Comparison of ENCODE assay signal across 13 cellular contexts in genomic region chr11:72789493-72790131, GRCh38. TPM values are rescaled to one million over a fixed set of nuclear protein-coding genes. Genes with fewer than 3 reads are reported as not detected.
DNase-seq lines count a peak whose midpoint lies in the region; ATAC-seq and TF ChIP-seq lines count a peak whose summit lies in the region.
"Had no signal": no experiment of that assay in that cellular context is flagged by ENCODE, and none has a peak within 500 bp of the region (broad histone marks: within the 10 kb centered on the region; RNA-seq: fewer than 3 reads in every experiment).

No MANE protein-coding gene starts in this region.

- no peaks in the 10 kb centered on the region for H3K36me3 ChIP-seq in SK-N-SH (replicated peaks in 1 of 2; ENCODE audit: control insufficient read depth in 1 of 2, insufficient read depth in 2 of 2, low read length in 1 of 2)
- H3K36me3 ChIP-seq: SJCRH30, thyroid gland had no signal

- no peak overlapping the region for H3K4me3 Mint-ChIP-seq in type B pancreatic cell

- no peaks in the 10 kb centered on the region for H3K27me3 Mint-ChIP-seq in type B pancreatic cell
- H3K27me3 Mint-ChIP-seq: naive B cell had no signal

- no peaks in the 10 kb centered on the region for H3F3A ChIP-seq in SK-N-SH (replicated peaks; ENCODE audit: insufficient read depth)

- H3K9me2 ChIP-seq in SK-N-SH, result no peaks in the 10 kb centered on the region

- no peak for ATAC-seq in SK-N-SH treated with all-trans-retinoic acid at 6 μM for 48 hours
- ATAC-seq in left lobe of liver, result peak; percentile 52
- no peak for ATAC-seq in HG03280 (IDR thresholded peaks at IDR 0.05; ENCODE audit: unreplicated experiment)

- TF ChIP-seq CTCF in SK-N-SH (IDR thresholded peaks at IDR 0.05) (no peak), choroid plexus epithelial cell (conservative IDR thresholded peaks at IDR 0.05; ENCODE audit: low read depth, low read length) (no peak), type B pancreatic cell (conservative IDR thresholded peaks at IDR 0.05) (no peak)

- TF ChIP-seq RAD21 in SK-N-SH (IDR thresholded peaks at IDR 0.05; ENCODE audit: low read length), result no peak

- H3K4me1 ChIP-seq in SK-N-SH (ENCODE audit: control insufficient read depth in 1 of 2, insufficient read depth in 2 of 2, low read depth in 1 of 2, low read length in 1 of 2), result peaks cover 9 to 25% of the 10 kb centered on the region in 2 experiments; a peak in 2 of 4 replicates

- peak overlapping the region; percentile 34 for H3K27ac Mint-ChIP-seq in type B pancreatic cell

- no peak for TF ChIP-seq EP300 in SK-N-SH (IDR thresholded peaks at IDR 0.05; ENCODE audit: borderline replicate concordance in 1 of 2, low read depth in 1 of 2, low read length in 1 of 2)

- POLR2A ChIA-PET in SK-N-SH (lab: Yijun Ruan, JAX), result no interaction called here

- H3K9ac ChIP-seq in SK-N-SH, result no peak overlapping the region

- no peaks in the 10 kb centered on the region for H3K9me3 ChIP-seq in SK-N-SH
- H3K9me3 ChIP-seq: SJCRH30, thyroid gland had no signal

- no peak overlapping the region; a peak in 1 of 4 replicates for H3K27ac ChIP-seq in SK-N-SH (ENCODE audit: low read depth in 2 of 2, low read length in 1 of 2)
- H3K27ac ChIP-seq: SJCRH30, thyroid gland had no signal

- DNase-seq in SK-N-SH, result peak; percentile 40
- peak; percentile 51 for DNase-seq in choroid plexus epithelial cell (ENCODE audit: low read depth)
- DNase-seq in left lobe of liver (ENCODE audit: low spot score), result peak; percentile 86
- no peak for DNase-seq in type B pancreatic cell (ENCODE audit: extremely low spot score, unreplicated experiment)
- no peak for DNase-seq in central memory CD4-positive, alpha-beta T cell
- DNase-seq in GF-D8 (lab: John Stamatoyannopoulos, UW), result no peak
- DNase-seq: 8988T; naive B cell; SJCRH30; stimulated activated CD4-positive, alpha-beta T cell treated with anti-CD3 and anti-CD28 coated beads, Interleukin-1b, Interleukin-23, amount 100 ng/mL, for 48 hours; thyroid gland had no signal

- no peaks in the 10 kb centered on the region for H4K20me1 ChIP-seq in SK-N-SH (ENCODE audit: insufficient read depth)

- H3K4me2 ChIP-seq in SK-N-SH, result no peak overlapping the region

- H3K4me3 ChIP-seq in SK-N-SH (ENCODE audit: low read depth in 2 of 2, low read length in 1 of 2) (no peak overlapping the region), choroid plexus epithelial cell (ENCODE audit: low read depth, low read length) (no peak overlapping the region)
- H3K4me3 ChIP-seq: SJCRH30, thyroid gland had no signal

- 78% methylated on average over 3 of the region's 10 CpGs for WGBS in SK-N-SH (ENCODE audit: low lambda C conversion rate)

- H3K27me3 ChIP-seq in SK-N-SH (ENCODE audit: insufficient read depth), result no peaks in the 10 kb centered on the region
- H3K27me3 ChIP-seq: SJCRH30, thyroid gland had no signal

- H3K36me3 Mint-ChIP-seq in type B pancreatic cell, result no peaks in the 10 kb centered on the region
- H3K36me3 Mint-ChIP-seq: naive B cell had no signal

- no peaks in the 10 kb centered on the region for H3K9me3 Mint-ChIP-seq in type B pancreatic cell
- H3K9me3 Mint-ChIP-seq: naive B cell had no signal

- H2AFZ ChIP-seq in SK-N-SH (ENCODE audit: low read depth), result no peak overlapping the region

- CTCF ChIA-PET in SK-N-SH (lab: Yijun Ruan, JAX), result interaction anchor here (0.6 to 4.8 kb wide), 9 partner anchors 9 to 453 kb away, joined by 3 to 34 read pairs (median 5); partner anchors contain the start of gene ATG16L2

- peaks cover 31% of the 10 kb centered on the region for H3K4me1 Mint-ChIP-seq in type B pancreatic cell (ENCODE audit: unreplicated experiment)

- no peaks in the 10 kb centered on the region for H3K79me2 ChIP-seq in SK-N-SH (ENCODE audit: insufficient read depth)

TF ChIP-seq in SK-N-SH, 30 proteins besides CTCF, POLR2A, EP300 and RAD21:
- TF ChIP-seq MEF2A (IDR thresholded peaks at IDR 0.05; ENCODE audit: borderline replicate concordance, low read depth) (peak; percentile 21; the same call in 1 of the 2 replicates), FOSL2 (IDR thresholded peaks at IDR 0.05; ENCODE audit: borderline replicate concordance, low read depth) (peak; percentile 28; the same call in 1 of the 2 replicates), POLR2AphosphoS5 (IDR thresholded peaks at IDR 0.05; ENCODE audit: low read depth, low read length) (no peak)

TF ChIP-seq in SK-N-SH treated with all-trans-retinoic acid at 6 μM for 48 hours, 23 proteins besides CTCF, POLR2A, EP300 and RAD21 (continues in another document):
- TF ChIP-seq SNAI2 (CRISPR knock-in tag; IDR thresholded peaks at IDR 0.05) (no peak), ARNTL (CRISPR knock-in tag; IDR thresholded peaks at IDR 0.05; ENCODE audit: borderline replicate concordance, low read depth) (no peak), OSR1 (CRISPR knock-in tag; IDR thresholded peaks at IDR 0.05) (no peak), ZC3H10 (CRISPR knock-in tag; IDR thresholded peaks at IDR 0.05) (no peak), ZNF565 (CRISPR knock-in tag; conservative IDR thresholded peaks at IDR 0.05; ENCODE audit: low read depth) (no peak), ZNF8 (CRISPR knock-in tag; IDR thresholded peaks at IDR 0.05) (no peak), ESRRG (CRISPR knock-in tag; IDR thresholded peaks at IDR 0.05) (no peak), ZFP3 (CRISPR knock-in tag; IDR thresholded peaks at IDR 0.05) (no peak), ZFP30 (CRISPR knock-in tag; IDR thresholded peaks at IDR 0.05) (no peak), RARB (CRISPR knock-in tag; IDR thresholded peaks at IDR 0.05) (no peak), ISL1 (CRISPR knock-in tag; IDR thresholded peaks at IDR 0.05) (no peak), PATZ1 (CRISPR knock-in tag; IDR thresholded peaks at IDR 0.05; ENCODE audit: borderline replicate concordance) (no peak), GLIS3 (CRISPR knock-in tag; IDR thresholded peaks at IDR 0.05) (no peak), TSHZ2 (CRISPR knock-in tag; IDR thresholded peaks at IDR 0.05) (no peak), TCF4 (CRISPR knock-in tag; IDR thresholded peaks at IDR 0.05; ENCODE audit: borderline replicate concordance) (no peak)

RNA-seq across cellular contexts. Expression of gene STARD10, which starts 4.2 kb away (rescaled TPM):
- polyA plus RNA-seq in SK-N-SH (2012; rRNA removed), result 42.2 and 47.7 TPM in 2 replicates
- 20.7 and 30.1 TPM in 2 replicates for polyA plus RNA-seq in SK-N-SH (2012; cell fraction: cytosol; rRNA removed)
- polyA plus RNA-seq in SK-N-SH (2012; cell fraction: nucleus; rRNA removed), result 23.7 and 25.6 TPM in 2 replicates
- total RNA-seq in left lobe of liver (493 TPM), type B pancreatic cell (ENCODE audit: low replicate concordance) (170 and 313 TPM in 2 replicates)

RNA-seq across cellular contexts. Expression of gene ATG16L2, which starts 24.6 kb away (rescaled TPM):
- 26.9 and 29.4 TPM in 2 replicates for polyA plus RNA-seq in SK-N-SH (2012; rRNA removed)
- 3.8 and 6.1 TPM in 2 replicates for polyA plus RNA-seq in SK-N-SH (2012; cell fraction: cytosol; rRNA removed)
- polyA plus RNA-seq in SK-N-SH (2012; cell fraction: nucleus; rRNA removed), result 205 and 218 TPM in 2 replicates
- total RNA-seq in left lobe of liver, result 23.4 TPM
- total RNA-seq in type B pancreatic cell (ENCODE audit: low replicate concordance), result 26.3 and 29.5 TPM in 2 replicates

RNA-seq across cellular contexts. Expression of gene ARAP1, which starts 37.4 kb away (rescaled TPM):
- polyA plus RNA-seq in SK-N-SH (2012; rRNA removed), result 43.4 and 56.6 TPM in 2 replicates
- polyA plus RNA-seq in SK-N-SH (2012; cell fraction: cytosol; rRNA removed), result 21.6 and 37.3 TPM in 2 replicates
- 118 and 136 TPM in 2 replicates for polyA plus RNA-seq in SK-N-SH (2012; cell fraction: nucleus; rRNA removed)
- total RNA-seq in left lobe of liver (37.5 TPM), type B pancreatic cell (ENCODE audit: low replicate concordance) (80.5 and 149 TPM in 2 replicates)

Comparison
In these comparisons a context has a peak if more than half of its experiments do, and no peak if none do; other contexts are left out.
1. DNase-seq: peak in SK-N-SH (single experiment), choroid plexus epithelial cell (single experiment) and left lobe of liver (single experiment); none in type B pancreatic cell (single experiment), central memory CD4-positive, alpha-beta T cell (single experiment) and GF-D8 (single experiment).